8 cellular contexts compared by ENCODE assay signal in genomic region chr5:150410524-150411244, GRCh38. TPM values are rescaled to one million over a fixed set of nuclear protein-coding genes. Genes with fewer than 3 reads are reported as not detected.
A peak's percentile ranks its signal among the peaks of the same experiment; 100 is the strongest.
DNase-seq lines count a peak whose midpoint lies in the region; ATAC-seq lines count a peak whose summit lies in the region.

No MANE protein-coding gene starts in this region.

- intact Hi-C loops in left ventricle myocardium superior (cut with micrococcal nuclease), result no loop called here

- ATAC-seq in left ventricle myocardium superior (peak; percentile 81), GM19452 (IDR thresholded peaks at IDR 0.05; ENCODE audit: unreplicated experiment) (no peak), HG03045 (IDR thresholded peaks at IDR 0.05; ENCODE audit: unreplicated experiment) (no peak)

- peak; percentile 71 for DNase-seq in EL
- DNase-seq in Kasumi-1 (lab: John Stamatoyannopoulos, UW), result peak; percentile 95 to 96
- DNase-seq in SHP77 (lab: John Stamatoyannopoulos, UW), result peak; percentile 62 to 71
- DNase-seq in left ventricle myocardium superior, result no peak
- DNase-seq in pulmonary artery endothelial cell (ENCODE audit: low read depth, low spot score), result peak; percentile 22

- peak overlapping the region; percentile 97 for H3K27ac ChIP-seq in angular gyrus (ENCODE audit: low read depth, low read length)

RNA-seq across cellular contexts. Expression of gene CD74, which starts 2.0 kb away (rescaled TPM):
- total RNA-seq in left ventricle myocardium superior, result 341 TPM
- 0.07 and 1.6 TPM in 2 replicates for total RNA-seq in pulmonary artery endothelial cell

RNA-seq across cellular contexts. Expression of gene RPS14, which starts 38.9 kb away (rescaled TPM):
- total RNA-seq in left ventricle myocardium superior, result 1,255 TPM
- 2,175 and 2,829 TPM in 2 replicates for total RNA-seq in pulmonary artery endothelial cell

RNA-seq across cellular contexts. Expression of gene TCOF1, which starts 53.2 kb away (rescaled TPM):
- 21.0 TPM for total RNA-seq in left ventricle myocardium superior
- total RNA-seq in pulmonary artery endothelial cell, result 20.0 and 41.1 TPM in 2 replicates

Comparison
In these comparisons a context has a peak if more than half of its experiments do, and no peak if none do; other contexts are left out.
1. RNA of gene CD74, which starts 2.0 kb away (total RNA-seq): 341 TPM in left ventricle myocardium superior (single experiment); 0.07 to 1.6 TPM in pulmonary artery endothelial cell; every median in the first group is over 100 times any median in the second.